Comparison of ENCODE assay signal across 39 cellular contexts in the genomic region with DNA sequence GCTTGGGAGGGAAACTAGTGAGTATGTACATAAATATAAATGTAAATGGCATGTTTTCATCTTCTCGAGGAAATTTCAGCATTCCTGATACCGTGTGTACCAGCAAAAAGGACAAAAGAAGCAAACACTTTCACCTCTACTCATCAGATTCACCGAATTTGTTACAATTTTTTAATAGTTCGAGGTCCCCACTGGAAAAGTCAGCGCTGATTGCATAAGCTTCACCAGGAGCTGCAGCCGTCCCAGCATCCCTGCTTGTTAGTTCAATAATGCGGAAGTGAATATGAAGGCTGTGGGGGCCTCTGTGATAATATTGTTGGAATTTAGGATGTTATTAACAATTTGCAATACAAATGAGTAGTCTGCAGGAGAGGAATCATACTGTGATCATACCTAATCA.
"Had no signal": no experiment of that assay in that cellular context is flagged by ENCODE, and none has a peak within 500 bp of the region (broad histone marks: within the 10 kb centered on the region; RNA-seq: fewer than 3 reads in every experiment).

No MANE protein-coding gene starts in this region.

- H3K27me3 ChIP-seq: adrenal gland, body of pancreas, brain microvascular endothelial cell, breast epithelium, cardiac muscle cell had no signal

- H3K27ac Mint-ChIP-seq: activated naive CD4-positive, alpha-beta T cell treated with anti-CD3 and anti-CD28 coated beads for 36 hours; activated naive CD4-positive, alpha-beta T cell treated with anti-CD3 and anti-CD28 coated beads, Interleukin-2, amount 10 ng/mL, durations not matched to agents 7 days and 5 days; activated naive CD4-positive, alpha-beta T cell treated with anti-CD3 and anti-CD28 coated beads, Interleukin-2, amount 50 U/mL, for 72 hours; activated naive CD8-positive, alpha-beta T cell; activated naive CD8-positive, alpha-beta T cell treated with anti-CD3 and anti-CD28 coated beads for 36 hours; activated naive CD8-positive, alpha-beta T cell treated with anti-CD3 and anti-CD28 coated beads, Interleukin-2, amount 10 ng/mL, durations not matched to agents 7 days and 5 days; activated naive CD8-positive, alpha-beta T cell treated with anti-CD3 and anti-CD28 coated beads, Interleukin-2, amount 50 U/mL, for 24 hours; activated T-cell treated with anti-CD3 and anti-CD28 coated beads, Interleukin-2, amount 50 U/mL, for 24 hours; activated T-cell treated with anti-CD3 and anti-CD28 coated beads, Interleukin-2, amount 50 U/mL, for 72 hours; activated T-helper 1 cell treated with anti-CD3 and anti-CD28 coated beads, Interleukin-12 subunit alpha, Interleukin-12 subunit beta, Interleukin-2, Interleukin-4 antibody, amounts not matched to agents 30 ng/mL and 10 ng/mL and 1 ng/mL, durations not matched to agents 14 hours and 24 hours and 36 hours; activated T-helper 17 cell treated with anti-CD3 and anti-CD28 coated beads, Interleukin-2, amount 50 U/mL, for 72 hours; activated T-helper 2 cell treated with anti-CD3 and anti-CD28 coated beads, Interferon-gamma antibody, Interleukin-2, Interleukin-4, amounts not matched to agents 10 μg/mL and 5 μg/mL and 100 μg/mL, durations not matched to agents 14 hours and 24 hours and 36 hours had no signal

- H3K9me3 ChIP-seq: adrenal gland, body of pancreas, breast epithelium had no signal

- H3K36me3 Mint-ChIP-seq: activated naive CD4-positive, alpha-beta T cell treated with anti-CD3 and anti-CD28 coated beads, Interleukin-2, amount 10 ng/mL, durations not matched to agents 7 days and 5 days; activated naive CD4-positive, alpha-beta T cell treated with anti-CD3 and anti-CD28 coated beads, Interleukin-2, amount 50 U/mL, for 24 hours; activated naive CD4-positive, alpha-beta T cell treated with anti-CD3 and anti-CD28 coated beads, Interleukin-2, amount 50 U/mL, for 72 hours; activated naive CD8-positive, alpha-beta T cell; activated naive CD8-positive, alpha-beta T cell treated with anti-CD3 and anti-CD28 coated beads for 36 hours; activated naive CD8-positive, alpha-beta T cell treated with anti-CD3 and anti-CD28 coated beads, Interleukin-2, amount 10 ng/mL, durations not matched to agents 7 days and 5 days; brain had no signal

- H3K4me3 Mint-ChIP-seq: activated naive CD4-positive, alpha-beta T cell treated with anti-CD3 and anti-CD28 coated beads for 36 hours; activated naive CD4-positive, alpha-beta T cell treated with anti-CD3 and anti-CD28 coated beads, Interleukin-2, amount 10 ng/mL, durations not matched to agents 7 days and 5 days; activated naive CD4-positive, alpha-beta T cell treated with anti-CD3 and anti-CD28 coated beads, Interleukin-2, amount 50 U/mL, for 24 hours; activated naive CD8-positive, alpha-beta T cell; activated naive CD8-positive, alpha-beta T cell treated with anti-CD3 and anti-CD28 coated beads for 36 hours; activated naive CD8-positive, alpha-beta T cell treated with anti-CD3 and anti-CD28 coated beads, Interleukin-2, amount 10 ng/mL, durations not matched to agents 7 days and 5 days; activated naive CD8-positive, alpha-beta T cell treated with anti-CD3 and anti-CD28 coated beads, Interleukin-2, amount 50 U/mL, for 24 hours; activated T-cell treated with anti-CD3 and anti-CD28 coated beads, Interleukin-2, amount 50 U/mL, for 24 hours; activated T-cell treated with anti-CD3 and anti-CD28 coated beads, Interleukin-2, amount 50 U/mL, for 4 hours; activated T-cell treated with anti-CD3 and anti-CD28 coated beads, Interleukin-2, amount 50 U/mL, for 72 hours; activated T-helper 1 cell treated with anti-CD3 and anti-CD28 coated beads, Interleukin-12 subunit alpha, Interleukin-12 subunit beta, Interleukin-2, Interleukin-4 antibody, amounts not matched to agents 30 ng/mL and 10 ng/mL and 1 ng/mL, durations not matched to agents 14 hours and 24 hours and 36 hours; activated T-helper 17 cell treated with anti-CD3 and anti-CD28 coated beads, Interleukin-2, amount 50 U/mL, for 72 hours; central memory CD8-positive, alpha-beta T cell had no signal

- H3K36me3 ChIP-seq: adrenal gland, brain microvascular endothelial cell, breast epithelium, cardiac muscle cell had no signal

- DNase-seq: activated effector memory CD4-positive, alpha-beta T cell treated with anti-CD3 and anti-CD28 coated beads, Interleukin-2, amount 50 U/mL, for 16 hours; activated effector memory CD4-positive, alpha-beta T cell treated with Interleukin-2 at 50 U/mL for 16 hours; activated gamma-delta T cell; activated gamma-delta T cell treated with Interleukin-2 at 50 U/mL for 16 hours; activated naive CD4-positive, alpha-beta T cell; activated naive CD4-positive, alpha-beta T cell treated with anti-CD3 and anti-CD28 coated beads for 36 hours; activated naive CD4-positive, alpha-beta T cell treated with anti-CD3 and anti-CD28 coated beads, Interleukin-2, amount 10 ng/mL, durations not matched to agents 7 days and 5 days; activated naive CD4-positive, alpha-beta T cell treated with anti-CD3 and anti-CD28 coated beads, Interleukin-2, amount 50 U/mL, for 16 hours; activated naive CD4-positive, alpha-beta T cell treated with Interleukin-2 at 50 U/mL for 16 hours; activated naive CD8-positive, alpha-beta T cell treated with anti-CD3 and anti-CD28 coated beads for 36 hours; activated naive CD8-positive, alpha-beta T cell treated with anti-CD3 and anti-CD28 coated beads, Interleukin-2, amount 10 ng/mL, durations not matched to agents 7 days and 5 days; activated naive CD8-positive, alpha-beta T cell treated with anti-CD3 and anti-CD28 coated beads, Interleukin-2, amount 50 U/mL, for 24 hours; activated T-cell treated with anti-CD3 and anti-CD28 coated beads, Interleukin-2, amount 50 U/mL, for 1 hour; activated T-cell treated with anti-CD3 and anti-CD28 coated beads, Interleukin-2, amount 50 U/mL, for 24 hours; activated T-cell treated with anti-CD3 and anti-CD28 coated beads, Interleukin-2, amount 50 U/mL, for 4 hours; activated T-cell treated with anti-CD3 and anti-CD28 coated beads, Interleukin-2, amount 50 U/mL, for 48 hours; activated T-cell treated with anti-CD3 and anti-CD28 coated beads, Interleukin-2, amount 50 U/mL, for 72 hours; adrenal gland; amniotic stem cell; amygdala; anterior cingulate cortex; aorta; body of pancreas; brain microvascular endothelial cell; caudate nucleus; central memory CD4-positive, alpha-beta T cell; cerebellar nuclear complex had no signal

- H3K27me3 Mint-ChIP-seq: activated naive CD4-positive, alpha-beta T cell treated with anti-CD3 and anti-CD28 coated beads, Interleukin-2, amount 10 ng/mL, durations not matched to agents 7 days and 5 days; activated naive CD4-positive, alpha-beta T cell treated with anti-CD3 and anti-CD28 coated beads, Interleukin-2, amount 50 U/mL, for 24 hours; activated naive CD8-positive, alpha-beta T cell treated with anti-CD3 and anti-CD28 coated beads for 36 hours; activated naive CD8-positive, alpha-beta T cell treated with anti-CD3 and anti-CD28 coated beads, Interleukin-2, amount 10 ng/mL, durations not matched to agents 7 days and 5 days; activated naive CD8-positive, alpha-beta T cell treated with anti-CD3 and anti-CD28 coated beads, Interleukin-2, amount 50 U/mL, for 24 hours; activated T-cell treated with anti-CD3 and anti-CD28 coated beads, Interleukin-2, amount 50 U/mL, for 24 hours; activated T-helper 17 cell treated with anti-CD3 and anti-CD28 coated beads, Interleukin-2, amount 50 U/mL, for 72 hours; brain; central memory CD8-positive, alpha-beta T cell had no signal

- H3K27ac ChIP-seq: adrenal gland, body of pancreas, brain microvascular endothelial cell, breast epithelium, cardiac muscle cell had no signal

- ATAC-seq: activated naive CD4-positive, alpha-beta T cell treated with anti-CD3 and anti-CD28 coated beads, Interleukin-2, amount 50 U/mL, for 72 hours; activated naive CD8-positive, alpha-beta T cell treated with anti-CD3 and anti-CD28 coated beads, Interleukin-2, amount 50 U/mL, for 24 hours; activated T-cell treated with anti-CD3 and anti-CD28 coated beads, Interleukin-2, amount 50 U/mL, for 4 hours; activated T-cell treated with anti-CD3 and anti-CD28 coated beads, Interleukin-2, amount 50 U/mL, for 72 hours; activated T-helper 17 cell treated with anti-CD3 and anti-CD28 coated beads, Interleukin-2, amount 50 U/mL, for 72 hours; body of pancreas had no signal

- H3K4me1 Mint-ChIP-seq: activated naive CD4-positive, alpha-beta T cell treated with anti-CD3 and anti-CD28 coated beads, Interleukin-2, amount 10 ng/mL, durations not matched to agents 7 days and 5 days; activated naive CD4-positive, alpha-beta T cell treated with anti-CD3 and anti-CD28 coated beads, Interleukin-2, amount 50 U/mL, for 24 hours; activated naive CD8-positive, alpha-beta T cell treated with anti-CD3 and anti-CD28 coated beads for 36 hours; activated naive CD8-positive, alpha-beta T cell treated with anti-CD3 and anti-CD28 coated beads, Interleukin-2, amount 10 ng/mL, durations not matched to agents 7 days and 5 days; activated naive CD8-positive, alpha-beta T cell treated with anti-CD3 and anti-CD28 coated beads, Interleukin-2, amount 50 U/mL, for 24 hours; activated T-helper 17 cell treated with anti-CD3 and anti-CD28 coated beads, Interleukin-2, amount 50 U/mL, for 72 hours; central memory CD8-positive, alpha-beta T cell had no signal

- H3K4me3 ChIP-seq: adrenal gland, body of pancreas, breast epithelium, cardiac muscle cell had no signal

- FAIRE-seq: astrocyte, bronchial epithelial cell had no signal

- H3K4me1 ChIP-seq: adrenal gland, body of pancreas, breast epithelium had no signal
